In genomic region chr1:93021539-93022134, GRCh38 we compare ENCODE assay signal across 8 cellular contexts. TPM values are rescaled to one million over a fixed set of nuclear protein-coding genes. Genes with fewer than 3 reads are reported as not detected.
DNase-seq lines count a peak whose midpoint lies in the region; ATAC-seq and TF ChIP-seq lines count a peak whose summit lies in the region.

No MANE protein-coding gene starts in this region.

- H3K9me3 ChIP-seq in heart right ventricle: no peaks in the 10 kb centered on the region
- no peaks in the 10 kb centered on the region for H3K9me3 ChIP-seq in right cardiac atrium (ENCODE audit: control insufficient read depth, low read length)
- H3K9me3 ChIP-seq in adrenal gland (replicated peaks in 1 of 3): no peaks in the 10 kb centered on the region
- H3K9me3 ChIP-seq in thoracic aorta: no peaks in the 10 kb centered on the region

- 10% methylated on average over 4 of the region's 4 CpGs for WGBS in heart right ventricle, 2 donors
- 8% methylated on average over 4 of the region's 4 CpGs for WGBS in right cardiac atrium
- WGBS in adrenal gland, 4 donors: 4 to 11% (median 6%) methylated on average over 4 of the region's 4 CpGs

- intact Hi-C loops in heart right ventricle (cut with DNase I): loop anchor here in 1 of 10 donors (5.0 kb wide), 1 partner anchor 41 kb away; no protein-coding TSS in a partner anchor
- intact Hi-C loops in right cardiac atrium (cut with DNase I): no loop called here
- intact Hi-C loops in adrenal gland (cut with DNase I): loop anchor here in 1 of 2 donors (5.0 kb wide), 1 partner anchor 41 kb away; no protein-coding TSS in a partner anchor

- H3K27ac ChIP-seq in heart right ventricle (no peak overlapping the region), right cardiac atrium (ENCODE audit: low read length) (no peak overlapping the region), adrenal gland (no peak overlapping the region), thoracic aorta (no peak overlapping the region)

- TF ChIP-seq POLR2A in adrenal gland (IDR thresholded peaks at IDR 0.05): no peak

- H3K4me1 ChIP-seq in heart right ventricle (peaks cover 0 to 5% (median 0%) of the 10 kb centered on the region in 9 donors), right cardiac atrium (ENCODE audit: control insufficient read depth, insufficient read depth, low read length) (no peaks in the 10 kb centered on the region), adrenal gland (replicated peaks in 1 of 2) (no peaks in the 10 kb centered on the region), thoracic aorta (ENCODE audit: control insufficient read depth in 1 of 2, low read depth in 2 of 2) (no peaks in the 10 kb centered on the region)

- no peak overlapping the region for H3K4me3 ChIP-seq in heart right ventricle
- H3K4me3 ChIP-seq in right cardiac atrium (ENCODE audit: low read length): no peak overlapping the region
- no peak overlapping the region for H3K4me3 ChIP-seq in adrenal gland
- H3K4me3 ChIP-seq in thoracic aorta: no peak overlapping the region

- ATAC-seq in heart right ventricle: no peak
- ATAC-seq in right cardiac atrium: no peak
- peak; percentile 67 for ATAC-seq in HG02678 (IDR thresholded peaks at IDR 0.05; ENCODE audit: unreplicated experiment)
- no peak for ATAC-seq in thoracic aorta (ENCODE audit: insufficient number of reproducible peaks, low FRiP score, low read depth)

- no peak for DNase-seq in heart right ventricle
- DNase-seq in right cardiac atrium: no peak
- DNase-seq in NCI-H2196 (lab: John Stamatoyannopoulos, UW; ENCODE audit: unreplicated experiment): peak; percentile 68
- peak in 1 of 7 donors; percentile 11 for DNase-seq in adrenal gland
- peak; percentile 58 for DNase-seq in inferior parietal cortex (ENCODE audit: extremely low spot score)
- no peak for DNase-seq in thoracic aorta (ENCODE audit: low spot score)
- DNase-seq in stimulated activated naive CD4-positive, alpha-beta T cell treated with Interleukin-2 at 50 U/mL for 16 hours (lab: John Stamatoyannopoulos, UW): no peak

- TF ChIP-seq CTCF in heart right ventricle (IDR thresholded peaks at IDR 0.05): peak; percentile 27 to 81 (median 69)
- peak; percentile 54 to 86 (median 72) for TF ChIP-seq CTCF in adrenal gland (IDR thresholded peaks at IDR 0.05)
- TF ChIP-seq CTCF in thoracic aorta (IDR thresholded peaks at IDR 0.05): peak; percentile 72

- no peaks in the 10 kb centered on the region for H3K36me3 ChIP-seq in heart right ventricle
- H3K36me3 ChIP-seq in adrenal gland (replicated peaks in 1 of 2): no peaks in the 10 kb centered on the region
- no peaks in the 10 kb centered on the region for H3K36me3 ChIP-seq in thoracic aorta

- H3K27me3 ChIP-seq in heart right ventricle (peaks cover 0 to 3% (median 0%) of the 10 kb centered on the region in 7 donors), right cardiac atrium (ENCODE audit: control insufficient read depth, insufficient read depth) (no peaks in the 10 kb centered on the region), adrenal gland (no peaks in the 10 kb centered on the region), thoracic aorta (replicated peaks; ENCODE audit: insufficient read depth) (no peaks in the 10 kb centered on the region)

RNA-seq across cellular contexts. Expression of gene MTF2, which starts 57.4 kb away (rescaled TPM):
- 10 to 100 TPM in 1 of 10 donors, 1 to 10 TPM in 9; 7.6 to 10.0 (median 8.3) TPM for total RNA-seq in heart right ventricle
- polyA plus RNA-seq in heart right ventricle: 10 to 100 TPM in 1 of 2 donors, 1 to 10 TPM in 1; 3.9 to 14.0 TPM
- 10 to 100 TPM in 2 of 4 donors, 1 to 10 TPM in 2; 9.2 to 10.3 (median 9.7) TPM for total RNA-seq in right cardiac atrium
- polyA plus RNA-seq in right cardiac atrium: 5.0 TPM
- total RNA-seq in adrenal gland: 10 to 100 TPM in 6 of 8 donors, 1 to 10 TPM in 2; 4.6 to 26.6 (median 22.1) TPM
- 10 to 100 TPM; 14.1 to 21.2 (median 17.7) TPM for polyA plus RNA-seq in adrenal gland
- 10 to 100 TPM; 23.2 to 27.8 TPM for total RNA-seq in thoracic aorta

Comparison
In these comparisons a context has a peak if more than half of its experiments do, and no peak if none do; other contexts are left out.
1. DNase-seq: peak in NCI-H2196 (single experiment) and inferior parietal cortex (single experiment); none in heart right ventricle (0 of 2), right cardiac atrium (0 of 3), thoracic aorta (single experiment) and stimulated activated naive CD4-positive, alpha-beta T cell treated with Interleukin-2 at 50 U/mL for 16 hours (single experiment).
2. Peak in every context shown above with its lines, with median percentiles within 50 percentile points of each other: CTCF ChIP-seq.